In the genomic region with DNA sequence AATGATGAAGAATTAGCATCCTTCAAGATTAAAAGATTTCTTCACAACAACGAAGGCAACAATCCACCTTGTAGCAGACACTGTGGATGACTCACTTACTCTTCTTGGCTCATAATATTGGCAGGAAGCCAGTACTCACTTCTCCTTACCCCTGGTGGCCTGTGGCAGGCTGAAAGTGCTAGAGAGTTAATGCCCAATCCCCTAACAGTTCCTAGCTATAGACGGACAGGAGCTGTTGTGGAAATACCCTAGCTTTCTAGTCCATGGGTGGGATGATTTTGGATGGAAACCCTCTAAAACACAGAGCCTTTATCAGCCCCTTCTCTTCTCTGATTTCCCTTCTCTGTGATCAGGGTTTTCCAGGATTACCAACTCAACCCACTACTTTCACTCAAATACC, we compare ENCODE assay signal across 8 cellular contexts.
A peak's percentile ranks its signal among the peaks of the same experiment; 100 is the strongest.
DNase-seq lines count a peak whose midpoint lies in the region; ATAC-seq lines count a peak whose summit lies in the region.

No MANE protein-coding gene starts in this region.

- no peak overlapping the region for H3K27ac Mint-ChIP-seq in activated CD4-positive, alpha-beta T cell treated with anti-CD3 and anti-CD28 coated beads, Interleukin-2, amount 10 ng/mL, durations not matched to agents 7 days and 5 days

- peaks cover 2% of the 10 kb centered on the region for H3K9me3 Mint-ChIP-seq in activated CD4-positive, alpha-beta T cell treated with anti-CD3 and anti-CD28 coated beads, Interleukin-2, amount 10 ng/mL, durations not matched to agents 7 days and 5 days

- H3K4me1 Mint-ChIP-seq in activated CD4-positive, alpha-beta T cell treated with anti-CD3 and anti-CD28 coated beads, Interleukin-2, amount 10 ng/mL, durations not matched to agents 7 days and 5 days: no peaks in the 10 kb centered on the region

- no peaks in the 10 kb centered on the region for H3K36me3 Mint-ChIP-seq in activated CD4-positive, alpha-beta T cell treated with anti-CD3 and anti-CD28 coated beads, Interleukin-2, amount 10 ng/mL, durations not matched to agents 7 days and 5 days (ENCODE audit: low read depth)

- CTCF ChIA-PET in activated CD4-positive, alpha-beta T cell treated with anti-CD3 and anti-CD28 coated beads, Interleukin-2, amount 10 ng/mL, durations not matched to agents 7 days and 5 days (lab: Charles Lee): no interaction called here

- ATAC-seq in GM21367 (IDR thresholded peaks at IDR 0.05; ENCODE audit: unreplicated experiment) (peak; percentile 100), HG03439 (IDR thresholded peaks at IDR 0.05; ENCODE audit: unreplicated experiment) (peak; percentile 100)

- intact Hi-C loops in cardiac septum (cut with DNase I): no loop called here

- POLR2A ChIA-PET in activated CD4-positive, alpha-beta T cell treated with anti-CD3 and anti-CD28 coated beads, Interleukin-2, amount 10 ng/mL, durations not matched to agents 7 days and 5 days (lab: Charles Lee): no interaction called here

- H3K4me3 Mint-ChIP-seq in activated CD4-positive, alpha-beta T cell treated with anti-CD3 and anti-CD28 coated beads, Interleukin-2, amount 10 ng/mL, durations not matched to agents 7 days and 5 days: no peak overlapping the region

- no peaks in the 10 kb centered on the region for H3K27me3 Mint-ChIP-seq in activated CD4-positive, alpha-beta T cell treated with anti-CD3 and anti-CD28 coated beads, Interleukin-2, amount 10 ng/mL, durations not matched to agents 7 days and 5 days

- DNase-seq in activated CD4-positive, alpha-beta T cell treated with anti-CD3 and anti-CD28 coated beads for 4 hours: peak; percentile 8 to 21
- DNase-seq in activated CD4-positive, alpha-beta T cell treated with anti-CD3 and anti-CD28 coated beads, Interleukin-2, amount 10 ng/mL, durations not matched to agents 7 days and 5 days: no peak
- peak; percentile 91 for DNase-seq in NCI-H69 (lab: John Stamatoyannopoulos, UW)
- peak; percentile 13 for DNase-seq in brain pericyte (ENCODE audit: low read depth, low spot score)
- peak; percentile 84 for DNase-seq in renal cortical epithelial cell (ENCODE audit: low read depth)
- DNase-seq in cardiac septum (ENCODE audit: low spot score): no peak

Comparison
In these comparisons a context has a peak if more than half of its experiments do, and no peak if none do; other contexts are left out.
1. DNase-seq: peak in activated CD4-positive, alpha-beta T cell treated with anti-CD3 and anti-CD28 coated beads for 4 hours (2 of 2), NCI-H69 (single experiment), brain pericyte (single experiment) and renal cortical epithelial cell (single experiment); none in activated CD4-positive, alpha-beta T cell treated with anti-CD3 and anti-CD28 coated beads, Interleukin-2, amount 10 ng/mL, durations not matched to agents 7 days and 5 days (single experiment) and cardiac septum (single experiment).